20 cellular contexts compared by ENCODE assay signal in genomic region chr17:33954597-33954996, GRCh38.
"Had no signal": no experiment of that assay in that cellular context is flagged by ENCODE, and none has a peak within 500 bp of the region (broad histone marks: within the 10 kb centered on the region; RNA-seq: fewer than 3 reads in every experiment).

No MANE protein-coding gene starts in this region.

- H3K4me2 ChIP-seq: SK-N-SH had no signal

- ATAC-seq: HepG2 had no signal

- H3K27ac ChIP-seq: RWPE1 had no signal

- DNase-seq: IMR-90, Karpas-422, KG1, MM.1S, NCI-H1092 treated with DMSO at 0.1 percent for 48 hours, NCI-H1436, NCI-H187, NCI-H2029, NCI-H2081 treated with DMSO at 0.1 percent for 48 hours, NCI-H2171, NCI-H226, NCI-H446, NCI-H510A, NCI-H524 treated with DMSO at 0.1 percent for 48 hours, NCI-H69, NCI-H774, SHP77, SK-N-SH had no signal

- H3K9me3 ChIP-seq: SK-N-SH had no signal

- H3K9ac ChIP-seq: SK-N-SH had no signal
